In genomic region chr1:90402893-90403849, GRCh38 we compare ENCODE assay signal across 9 cellular contexts.
DNase-seq lines count a peak whose midpoint lies in the region; ATAC-seq and TF ChIP-seq lines count a peak whose summit lies in the region.
"Had no signal": no experiment of that assay in that cellular context is flagged by ENCODE, and none has a peak within 500 bp of the region (broad histone marks: within the 10 kb centered on the region; RNA-seq: fewer than 3 reads in every experiment).

No MANE protein-coding gene starts in this region.

- no peak for ATAC-seq in GM19467 (IDR thresholded peaks at IDR 0.05; ENCODE audit: unreplicated experiment)
- no peak for ATAC-seq in stimulated activated effector memory CD8-positive, alpha-beta T cell treated with anti-CD3 and anti-CD28 coated beads, Interleukin-12 subunit alpha, Interleukin-12 subunit beta, amount 100 ng/mL, for 72 hours

- DNase-seq in EH (ENCODE audit: low read depth) (peak; percentile 80), NCI-H2196 (lab: John Stamatoyannopoulos, UW; ENCODE audit: unreplicated experiment) (peak; percentile 3), dermis microvascular lymphatic vessel endothelial cell (ENCODE audit: low read depth in 2 of 2) (peak; percentile 20 to 89), neural crest cell (ENCODE audit: low read depth, low spot score) (no peak), globus pallidus (ENCODE audit: low spot score) (no peak), chondrocyte (ENCODE audit: low spot score) (no peak)
- DNase-seq in stimulated activated effector memory CD8-positive, alpha-beta T cell treated with anti-CD3 and anti-CD28 coated beads, Interleukin-12 subunit alpha, Interleukin-12 subunit beta, amount 100 ng/mL, for 72 hours (ENCODE audit: low spot score in 2 of 2), result no peak
- DNase-seq: naive B cell had no signal

- H3K27me3 Mint-ChIP-seq in neural crest cell (ENCODE audit: low read depth), result no peaks in the 10 kb centered on the region
- H3K27me3 Mint-ChIP-seq in chondrocyte (ENCODE audit: low read depth), result peaks cover 1% of the 10 kb centered on the region

- H3K4me1 Mint-ChIP-seq in neural crest cell, result peaks cover 12% of the 10 kb centered on the region
- H3K4me1 Mint-ChIP-seq in stimulated activated effector memory CD8-positive, alpha-beta T cell treated with anti-CD3 and anti-CD28 coated beads, Interleukin-12 subunit alpha, Interleukin-12 subunit beta, amount 100 ng/mL, for 72 hours, result no peaks in the 10 kb centered on the region
- H3K4me1 Mint-ChIP-seq in chondrocyte (ENCODE audit: low read depth), result peaks cover 6% of the 10 kb centered on the region
- H3K4me1 Mint-ChIP-seq: naive B cell had no signal

- H3K36me3 Mint-ChIP-seq in neural crest cell (ENCODE audit: low read depth) (no peaks in the 10 kb centered on the region), chondrocyte (ENCODE audit: low read depth) (no peaks in the 10 kb centered on the region)
- H3K36me3 Mint-ChIP-seq in stimulated activated effector memory CD8-positive, alpha-beta T cell treated with anti-CD3 and anti-CD28 coated beads, Interleukin-12 subunit alpha, Interleukin-12 subunit beta, amount 100 ng/mL, for 72 hours, result no peaks in the 10 kb centered on the region
- H3K36me3 Mint-ChIP-seq: naive B cell had no signal

- TF ChIP-seq CTCF in neural crest cell (conservative IDR thresholded peaks at IDR 0.05), result no peak
- TF ChIP-seq CTCF in chondrocyte (IDR thresholded peaks at IDR 0.05), result no peak

- H3K9me3 Mint-ChIP-seq in neural crest cell (no peaks in the 10 kb centered on the region), chondrocyte (ENCODE audit: low read depth) (no peaks in the 10 kb centered on the region)
- no peaks in the 10 kb centered on the region for H3K9me3 Mint-ChIP-seq in stimulated activated effector memory CD8-positive, alpha-beta T cell treated with anti-CD3 and anti-CD28 coated beads, Interleukin-12 subunit alpha, Interleukin-12 subunit beta, amount 100 ng/mL, for 72 hours

- H3K27ac Mint-ChIP-seq in neural crest cell (ENCODE audit: unreplicated experiment) (peak overlapping the region; percentile 38), chondrocyte (ENCODE audit: unreplicated experiment) (no peak overlapping the region)
- H3K27ac Mint-ChIP-seq in stimulated activated effector memory CD8-positive, alpha-beta T cell treated with anti-CD3 and anti-CD28 coated beads, Interleukin-12 subunit alpha, Interleukin-12 subunit beta, amount 100 ng/mL, for 72 hours, result no peak overlapping the region
- H3K27ac Mint-ChIP-seq: naive B cell had no signal

- H3K4me3 Mint-ChIP-seq in neural crest cell (no peak overlapping the region), chondrocyte (ENCODE audit: unreplicated experiment) (no peak overlapping the region)
- H3K4me3 Mint-ChIP-seq in stimulated activated effector memory CD8-positive, alpha-beta T cell treated with anti-CD3 and anti-CD28 coated beads, Interleukin-12 subunit alpha, Interleukin-12 subunit beta, amount 100 ng/mL, for 72 hours, result no peak overlapping the region
- H3K4me3 Mint-ChIP-seq: naive B cell had no signal

Comparison
In these comparisons a context has a peak if more than half of its experiments do, and no peak if none do; other contexts are left out.
1. DNase-seq: peak in EH (single experiment), NCI-H2196 (single experiment) and dermis microvascular lymphatic vessel endothelial cell (2 of 2); none in neural crest cell (single experiment), stimulated activated effector memory CD8-positive, alpha-beta T cell treated with anti-CD3 and anti-CD28 coated beads, Interleukin-12 subunit alpha, Interleukin-12 subunit beta, amount 100 ng/mL, for 72 hours (0 of 2), globus pallidus (single experiment) and chondrocyte (single experiment).